In genomic region chr15:65424683-65425082, GRCh38 we compare ENCODE assay signal across 1 cellular context.
TF ChIP-seq lines count a peak whose summit lies in the region.

No MANE protein-coding gene starts in this region.

TF ChIP-seq in GM23338, 12 proteins besides CTCF, POLR2A, EP300 and RAD21:
- TF ChIP-seq, protein P1, sequence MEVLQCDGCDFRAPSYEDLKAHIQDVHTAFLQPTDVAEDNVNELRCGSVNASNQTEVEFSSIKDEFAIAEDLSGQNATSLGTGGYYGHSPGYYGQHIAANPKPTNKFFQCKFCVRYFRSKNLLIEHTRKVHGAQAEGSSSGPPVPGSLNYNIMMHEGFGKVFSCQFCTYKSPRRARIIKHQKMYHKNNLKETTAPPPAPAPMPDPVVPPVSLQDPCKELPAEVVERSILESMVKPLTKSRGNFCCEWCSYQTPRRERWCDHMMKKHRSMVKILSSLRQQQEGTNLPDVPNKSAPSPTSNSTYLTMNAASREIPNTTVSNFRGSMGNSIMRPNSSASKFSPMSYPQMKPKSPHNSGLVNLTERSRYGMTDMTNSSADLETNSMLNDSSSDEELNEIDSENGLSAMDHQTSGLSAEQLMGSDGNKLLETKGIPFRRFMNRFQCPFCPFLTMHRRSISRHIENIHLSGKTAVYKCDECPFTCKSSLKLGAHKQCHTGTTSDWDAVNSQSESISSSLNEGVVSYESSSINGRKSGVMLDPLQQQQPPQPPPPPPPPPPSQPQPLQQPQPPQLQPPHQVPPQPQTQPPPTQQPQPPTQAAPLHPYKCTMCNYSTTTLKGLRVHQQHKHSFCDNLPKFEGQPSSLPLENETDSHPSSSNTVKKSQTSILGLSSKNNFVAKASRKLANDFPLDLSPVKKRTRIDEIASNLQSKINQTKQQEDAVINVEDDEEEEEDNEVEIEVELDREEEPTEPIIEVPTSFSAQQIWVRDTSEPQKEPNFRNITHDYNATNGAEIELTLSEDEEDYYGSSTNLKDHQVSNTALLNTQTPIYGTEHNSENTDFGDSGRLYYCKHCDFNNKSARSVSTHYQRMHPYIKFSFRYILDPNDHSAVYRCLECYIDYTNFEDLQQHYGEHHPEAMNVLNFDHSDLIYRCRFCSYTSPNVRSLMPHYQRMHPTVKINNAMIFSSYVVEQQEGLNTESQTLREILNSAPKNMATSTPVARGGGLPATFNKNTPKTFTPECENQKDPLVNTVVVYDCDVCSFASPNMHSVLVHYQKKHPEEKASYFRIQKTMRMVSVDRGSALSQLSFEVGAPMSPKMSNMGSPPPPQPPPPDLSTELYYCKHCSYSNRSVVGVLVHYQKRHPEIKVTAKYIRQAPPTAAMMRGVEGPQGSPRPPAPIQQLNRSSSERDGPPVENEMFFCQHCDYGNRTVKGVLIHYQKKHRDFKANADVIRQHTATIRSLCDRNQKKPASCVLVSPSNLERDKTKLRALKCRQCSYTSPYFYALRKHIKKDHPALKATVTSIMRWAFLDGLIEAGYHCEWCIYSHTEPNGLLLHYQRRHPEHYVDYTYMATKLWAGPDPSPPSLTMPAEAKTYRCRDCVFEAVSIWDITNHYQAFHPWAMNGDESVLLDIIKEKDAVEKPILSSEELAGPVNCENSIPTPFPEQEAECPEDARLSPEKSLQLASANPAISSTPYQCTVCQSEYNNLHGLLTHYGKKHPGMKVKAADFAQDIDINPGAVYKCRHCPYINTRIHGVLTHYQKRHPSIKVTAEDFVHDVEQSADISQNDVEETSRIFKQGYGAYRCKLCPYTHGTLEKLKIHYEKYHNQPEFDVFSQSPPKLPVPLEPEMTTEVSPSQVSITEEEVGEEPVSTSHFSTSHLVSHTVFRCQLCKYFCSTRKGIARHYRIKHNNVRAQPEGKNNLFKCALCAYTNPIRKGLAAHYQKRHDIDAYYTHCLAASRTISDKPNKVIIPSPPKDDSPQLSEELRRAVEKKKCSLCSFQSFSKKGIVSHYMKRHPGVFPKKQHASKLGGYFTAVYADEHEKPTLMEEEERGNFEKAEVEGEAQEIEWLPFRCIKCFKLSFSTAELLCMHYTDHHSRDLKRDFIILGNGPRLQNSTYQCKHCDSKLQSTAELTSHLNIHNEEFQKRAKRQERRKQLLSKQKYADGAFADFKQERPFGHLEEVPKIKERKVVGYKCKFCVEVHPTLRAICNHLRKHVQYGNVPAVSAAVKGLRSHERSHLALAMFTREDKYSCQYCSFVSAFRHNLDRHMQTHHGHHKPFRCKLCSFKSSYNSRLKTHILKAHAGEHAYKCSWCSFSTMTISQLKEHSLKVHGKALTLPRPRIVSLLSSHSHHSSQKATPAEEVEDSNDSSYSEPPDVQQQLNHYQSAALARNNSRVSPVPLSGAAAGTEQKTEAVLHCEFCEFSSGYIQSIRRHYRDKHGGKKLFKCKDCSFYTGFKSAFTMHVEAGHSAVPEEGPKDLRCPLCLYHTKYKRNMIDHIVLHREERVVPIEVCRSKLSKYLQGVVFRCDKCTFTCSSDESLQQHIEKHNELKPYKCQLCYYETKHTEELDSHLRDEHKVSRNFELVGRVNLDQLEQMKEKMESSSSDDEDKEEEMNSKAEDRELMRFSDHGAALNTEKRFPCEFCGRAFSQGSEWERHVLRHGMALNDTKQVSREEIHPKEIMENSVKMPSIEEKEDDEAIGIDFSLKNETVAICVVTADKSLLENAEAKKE (CRISPR knock-in tag; IDR thresholded peaks at IDR 0.05) = no peak
- TF ChIP-seq EZH2 (IDR thresholded peaks at IDR 0.05; ENCODE audit: low read depth, unreplicated experiment) = no peak
